In genomic region chr16:89721644-89722391, GRCh38 we compare ENCODE assay signal across 8 cellular contexts. TPM values are rescaled to one million over a fixed set of nuclear protein-coding genes. Genes with fewer than 3 reads are reported as not detected.
A peak's percentile ranks its signal among the peaks of the same experiment; 100 is the strongest.
DNase-seq lines count a peak whose midpoint lies in the region; ATAC-seq and TF ChIP-seq lines count a peak whose summit lies in the region.

No MANE protein-coding gene starts in this region.

- H3K23ac ChIP-seq in trophoblast cell (ENCODE audit: low read length), result no peak overlapping the region

- WGBS in trophoblast cell (ENCODE audit: extremely low coverage, insufficient coverage, insufficient read length), result no CpG with 5 or more reads among the region's 99 CpGs

- H2BK12ac ChIP-seq in trophoblast cell (ENCODE audit: low read length), result no peak overlapping the region

- H3K9me3 ChIP-seq in RWPE2 (ENCODE audit: severe bottlenecking) (no peaks in the 10 kb centered on the region), trophoblast cell (ENCODE audit: insufficient read depth, low read depth, low read length) (peaks cover 5% of the 10 kb centered on the region), uterus (no peaks in the 10 kb centered on the region)

- peaks cover 9% of the 10 kb centered on the region for H3K79me2 ChIP-seq in trophoblast cell (ENCODE audit: control insufficient read depth, insufficient read depth, low read length, poor library complexity)

- H2BK5ac ChIP-seq in trophoblast cell (ENCODE audit: low read depth, low read length, poor library complexity), result peak overlapping the region; percentile 38

- H3K4me1 Mint-ChIP-seq in glutamatergic neuron (ENCODE audit: low read depth, unreplicated experiment), result peaks cover 2% of the 10 kb centered on the region

- ATAC-seq in HG03039 (IDR thresholded peaks at IDR 0.05; ENCODE audit: unreplicated experiment), result peak; percentile 21
- peak; percentile 20 for ATAC-seq in RWPE2 (ENCODE audit: low read depth)

- H3K9me3 Mint-ChIP-seq in glutamatergic neuron (ENCODE audit: unreplicated experiment), result peaks cover 9% of the 10 kb centered on the region

- H3K36me3 ChIP-seq in RWPE2 (ENCODE audit: low read depth), result peaks cover 39% of the 10 kb centered on the region
- peaks cover 21 to 23% of the 10 kb centered on the region in 2 experiments for H3K36me3 ChIP-seq in trophoblast cell (ENCODE audit: control insufficient read depth in 1 of 2, insufficient read depth in 2 of 2, low read length in 2 of 2)
- H3K36me3 ChIP-seq in uterus, result no peaks in the 10 kb centered on the region

- H3K9ac ChIP-seq in trophoblast cell (ENCODE audit: low read length), result peak overlapping the region; percentile 82

- no peaks in the 10 kb centered on the region for H3K27me3 ChIP-seq in RWPE2 (ENCODE audit: insufficient read depth, poor library complexity, severe bottlenecking)
- H3K27me3 ChIP-seq in trophoblast cell (ENCODE audit: insufficient read depth, low read length), result no peaks in the 10 kb centered on the region
- no peaks in the 10 kb centered on the region for H3K27me3 ChIP-seq in uterus

- peak; percentile 48 to 67 for DNase-seq in SHP77 (lab: John Stamatoyannopoulos, UW)
- no peak for DNase-seq in SHP77 treated with DMSO at 0.1 percent for 48 hours (lab: John Stamatoyannopoulos, UW)
- peak; percentile 80 for DNase-seq in RWPE2 (ENCODE audit: low spot score)
- DNase-seq in activated gamma-delta T cell treated with Interleukin-2 at 50 U/mL for 16 hours, result peak; percentile 93
- peak; percentile 58 for DNase-seq in glutamatergic neuron
- DNase-seq in trophoblast cell, result peak in 1 of 2 donors; percentile 45
- peak in 1 of 2 donors; percentile 34 for DNase-seq in uterus

- peak overlapping the region; percentile 52 for H4K12ac ChIP-seq in trophoblast cell (ENCODE audit: low read depth, low read length)

- peak overlapping the region; percentile 93 for H3K4me2 ChIP-seq in trophoblast cell (ENCODE audit: low read length)

- H3K27ac ChIP-seq in RWPE2 (ENCODE audit: poor library complexity, severe bottlenecking), result peak overlapping the region; percentile 91
- peak overlapping the region; percentile 57 for H3K27ac ChIP-seq in trophoblast cell (ENCODE audit: low read depth, low read length)
- peak overlapping the region; percentile 91 to 92 for H3K27ac ChIP-seq in uterus

- no peak overlapping the region for H2AK5ac ChIP-seq in trophoblast cell (ENCODE audit: low read length)

- H3K4me3 ChIP-seq in RWPE2 (ENCODE audit: severe bottlenecking), result peak overlapping the region; percentile 79
- H3K4me3 ChIP-seq in trophoblast cell (ENCODE audit: low read depth, low read length), result peak overlapping the region; percentile 95
- H3K4me3 ChIP-seq in uterus, result peak overlapping the region; percentile 52 to 68

- TF ChIP-seq POLR2A in uterus (IDR thresholded peaks at IDR 0.05), result peak in 1 of 2 donors; percentile 27

- peak overlapping the region; percentile 59 for H3K14ac ChIP-seq in trophoblast cell (ENCODE audit: low read length)

- H3K18ac ChIP-seq in trophoblast cell (ENCODE audit: low read length), result peak overlapping the region; percentile 86

- peaks cover 10% of the 10 kb centered on the region for H3K27me3 Mint-ChIP-seq in glutamatergic neuron (ENCODE audit: unreplicated experiment)

- peaks cover 14% of the 10 kb centered on the region for H3K79me1 ChIP-seq in trophoblast cell (ENCODE audit: low read length)

- H3K4ac ChIP-seq in trophoblast cell (ENCODE audit: low read depth, low read length), result peak overlapping the region; percentile 40

- H2BK120ac ChIP-seq in trophoblast cell (ENCODE audit: insufficient read depth, low read length, poor library complexity), result no peak overlapping the region

- H3K4me3 Mint-ChIP-seq in glutamatergic neuron (ENCODE audit: unreplicated experiment), result peak overlapping the region; percentile 80

- intact Hi-C loops in uterus (cut with DNase I; ENCODE audit: low total_unique reads), result no loop called here

- H4K91ac ChIP-seq in trophoblast cell (ENCODE audit: low read depth, low read length), result peak overlapping the region; percentile 85

- TF ChIP-seq CTCF in RWPE2 (IDR thresholded peaks at IDR 0.05; ENCODE audit: poor library complexity, severe bottlenecking) (no peak), glutamatergic neuron (IDR thresholded peaks at IDR 0.05; ENCODE audit: partially characterized antibody, unreplicated experiment) (no peak), uterus (IDR thresholded peaks at IDR 0.05) (no peak)

- no peak overlapping the region for H3K27ac Mint-ChIP-seq in glutamatergic neuron (ENCODE audit: unreplicated experiment)

- peak overlapping the region; percentile 84 for H4K8ac ChIP-seq in trophoblast cell (ENCODE audit: low read depth, low read length)

- H2AFZ ChIP-seq in trophoblast cell (ENCODE audit: insufficient read depth, low read length, poor library complexity), result peak overlapping the region; percentile 70

- no peaks in the 10 kb centered on the region for H3K36me3 Mint-ChIP-seq in glutamatergic neuron (ENCODE audit: unreplicated experiment)

- H3K4me1 ChIP-seq in RWPE2 (ENCODE audit: insufficient read depth, poor library complexity, severe bottlenecking) (peaks cover 18% of the 10 kb centered on the region), trophoblast cell (ENCODE audit: control insufficient read depth in 1 of 2, insufficient read depth in 2 of 2, low read length in 2 of 2) (peaks cover 8 to 13% of the 10 kb centered on the region in 2 experiments), uterus (peaks cover 0 to 6% of the 10 kb centered on the region in 2 donors)

RNA-seq across cellular contexts. Expression of gene ZNF276, which starts 0.5 kb away (rescaled TPM):
- total RNA-seq in glutamatergic neuron (ENCODE audit: unreplicated experiment), result 20.8 TPM
- 5.9 and 6.3 TPM in 2 replicates for polyA plus RNA-seq in trophoblast cell (2013)
- 10 to 100 TPM in 2 of 4 donors, 1 to 10 TPM in 2; 6.4 to 41.5 (median 20.8) TPM for total RNA-seq in uterus

RNA-seq across cellular contexts. Expression of gene VPS9D1, which starts 1.1 kb away (rescaled TPM):
- total RNA-seq in glutamatergic neuron (ENCODE audit: unreplicated experiment) (19.5 TPM), uterus (10 to 100 TPM in 2 of 4 donors, 1 to 10 TPM in 1, under 1 TPM in 1; 0.26 to 20.6 (median 8.7) TPM)
- polyA plus RNA-seq in trophoblast cell (2013), result 4.8 TPM in 2 replicates

RNA-seq across cellular contexts. Expression of gene SPATA2L, which starts 20.3 kb away (rescaled TPM):
- total RNA-seq in glutamatergic neuron (ENCODE audit: unreplicated experiment) (18.6 TPM), uterus (10 to 100 TPM in 2 of 4 donors, 1 to 10 TPM in 2; 1.2 to 18.7 (median 7.2) TPM)
- polyA plus RNA-seq in trophoblast cell (2013), result 7.8 and 8.1 TPM in 2 replicates

RNA-seq across cellular contexts. Expression of gene CDK10, which starts 35.3 kb away (rescaled TPM):
- total RNA-seq in glutamatergic neuron (ENCODE audit: unreplicated experiment) (56.9 TPM), uterus (10 to 100 TPM; 13.8 to 90.7 (median 62.5) TPM)
- 30.9 and 32.0 TPM in 2 replicates for polyA plus RNA-seq in trophoblast cell (2013)
